Comparison of ENCODE assay signal across 10 cellular contexts in genomic region chr1:30755746-30756145, GRCh38. TPM values are rescaled to one million over a fixed set of nuclear protein-coding genes. Genes with fewer than 3 reads are reported as not detected.
DNase-seq lines count a peak whose midpoint lies in the region; TF ChIP-seq lines count a peak whose summit lies in the region.
"Had no signal": no experiment of that assay in that cellular context is flagged by ENCODE, and none has a peak within 500 bp of the region (broad histone marks: within the 10 kb centered on the region; RNA-seq: fewer than 3 reads in every experiment).

No MANE protein-coding gene starts in this region.

- TF ChIP-seq CTCF in RWPE1 (conservative IDR thresholded peaks at IDR 0.05; ENCODE audit: low read depth) (no peak), esophagus squamous epithelium (IDR thresholded peaks at IDR 0.05) (no peak)

- H3K27me3 ChIP-seq in esophagus squamous epithelium: no peaks in the 10 kb centered on the region

- intact Hi-C loops in esophagus squamous epithelium (cut with DNase I): no loop called here

- H3K9me3 ChIP-seq in esophagus squamous epithelium: no peaks in the 10 kb centered on the region

- peak; percentile 53 for DNase-seq in activated CD8-positive, alpha-beta memory T cell treated with anti-CD3 and anti-CD28 coated beads, Interleukin-2, amount 50 U/mL, for 48 hours
- no peak for DNase-seq in activated CD8-positive, alpha-beta memory T cell treated with anti-CD3 and anti-CD28 coated beads, Interleukin-2, amount 50 U/mL, for 4 hours
- DNase-seq in RWPE1 (ENCODE audit: low spot score) (no peak), esophagus squamous epithelium (lab: John Stamatoyannopoulos, UW) (no peak), substantia nigra (lab: John Stamatoyannopoulos, UW) (no peak), NCI-H2081 (lab: John Stamatoyannopoulos, UW) (no peak), OCI-M1 (lab: John Stamatoyannopoulos, UW) (no peak)
- DNase-seq in stimulated activated CD4-positive, alpha-beta T cell treated with anti-CD3 and anti-CD28 coated beads, Interleukin-2, amount 100 ng/mL, for 24 hours: no peak
- DNase-seq: NCI-H69 had no signal

- H3K4me3 ChIP-seq in esophagus squamous epithelium: peak overlapping the region; percentile 0 to 64 (median 44)

- peak overlapping the region; percentile 87 for H3K27ac ChIP-seq in RWPE1
- H3K27ac ChIP-seq in esophagus squamous epithelium: peak overlapping the region; percentile 28 to 90 (median 57)
- H3K27ac ChIP-seq in substantia nigra (ENCODE audit: low read depth, low read length, poor library complexity, severe bottlenecking): peak overlapping the region; percentile 9

- WGBS in esophagus squamous epithelium, 2 donors: 73% methylated on average over 4 of the region's 4 CpGs; no CpG with 5 or more reads in 1 of the 2 donors

- TF ChIP-seq POLR2A in esophagus squamous epithelium (IDR thresholded peaks at IDR 0.05): no peak

- CTCF ChIA-PET in RWPE1 (lab: Yijun Ruan, JAX): interaction anchor here (0.6 kb wide), 1 partner anchor 24 kb away, joined by 5 read pairs; no protein-coding TSS in a partner anchor

- POLR2A ChIA-PET in RWPE1 (lab: Yijun Ruan, JAX; ENCODE audit: low non-redundant PET): no interaction called here

- H3K4me1 ChIP-seq in esophagus squamous epithelium: peaks cover 10 to 47% (median 10%) of the 10 kb centered on the region in 3 donors

- H3K36me3 ChIP-seq in esophagus squamous epithelium: no peaks in the 10 kb centered on the region

RNA-seq across cellular contexts. Expression of gene LAPTM5, which starts 1.8 kb away (rescaled TPM):
- 10 to 100 TPM in 2 of 4 donors, 1 to 10 TPM in 2; 6.3 to 53.4 (median 24.6) TPM for total RNA-seq in esophagus squamous epithelium
- total RNA-seq: renal cortical epithelial cell had no signal

RNA-seq across cellular contexts. Expression of gene MATN1, which starts 32.4 kb away (rescaled TPM):
- total RNA-seq in esophagus squamous epithelium: not detected
- total RNA-seq: renal cortical epithelial cell had no signal

Comparison
In these comparisons a context has a peak if more than half of its experiments do, and no peak if none do; other contexts are left out.
1. H3K27ac ChIP-seq: peak in every context shown above with its lines; median percentile 87 in RWPE1; 57 in esophagus squamous epithelium; 9 in substantia nigra.